8 cellular contexts compared by ENCODE assay signal in genomic region chr16:66916518-66916917, GRCh38. TPM values are rescaled to one million over a fixed set of nuclear protein-coding genes. Genes with fewer than 3 reads are reported as not detected.
"Had no signal": no experiment of that assay in that cellular context is flagged by ENCODE, and none has a peak within 500 bp of the region (broad histone marks: within the 10 kb centered on the region; RNA-seq: fewer than 3 reads in every experiment).

No MANE protein-coding gene starts in this region.

- FAIRE-seq: HepG2 had no signal

- ATAC-seq: HepG2 had no signal

- DNase-seq: IMR-90, KBM-7, KG1 had no signal

- H3K9me3 Mint-ChIP-seq: IgD-negative memory B cell had no signal

- H3K4me1 Mint-ChIP-seq: IgD-negative memory B cell had no signal

- H3K27ac ChIP-seq: HL-60 had no signal

- H3K36me3 Mint-ChIP-seq: IgD-negative memory B cell had no signal

- H3K27ac Mint-ChIP-seq: IgD-negative memory B cell had no signal

- H3K4me3 Mint-ChIP-seq: IgD-negative memory B cell had no signal

RNA-seq across cellular contexts. Expression of gene CDH16, which starts 2.2 kb away (rescaled TPM):
- total RNA-seq: HT-29, HT1080, IMR-90 had no signal
- polyA plus RNA-seq: IgD-negative memory B cell, IMR-90 had no signal

RNA-seq across cellular contexts. Expression of gene RRAD, which starts 8.8 kb away (rescaled TPM):
- total RNA-seq: HT1080 had no signal
- polyA plus RNA-seq: IgD-negative memory B cell had no signal
